In the genomic region with DNA sequence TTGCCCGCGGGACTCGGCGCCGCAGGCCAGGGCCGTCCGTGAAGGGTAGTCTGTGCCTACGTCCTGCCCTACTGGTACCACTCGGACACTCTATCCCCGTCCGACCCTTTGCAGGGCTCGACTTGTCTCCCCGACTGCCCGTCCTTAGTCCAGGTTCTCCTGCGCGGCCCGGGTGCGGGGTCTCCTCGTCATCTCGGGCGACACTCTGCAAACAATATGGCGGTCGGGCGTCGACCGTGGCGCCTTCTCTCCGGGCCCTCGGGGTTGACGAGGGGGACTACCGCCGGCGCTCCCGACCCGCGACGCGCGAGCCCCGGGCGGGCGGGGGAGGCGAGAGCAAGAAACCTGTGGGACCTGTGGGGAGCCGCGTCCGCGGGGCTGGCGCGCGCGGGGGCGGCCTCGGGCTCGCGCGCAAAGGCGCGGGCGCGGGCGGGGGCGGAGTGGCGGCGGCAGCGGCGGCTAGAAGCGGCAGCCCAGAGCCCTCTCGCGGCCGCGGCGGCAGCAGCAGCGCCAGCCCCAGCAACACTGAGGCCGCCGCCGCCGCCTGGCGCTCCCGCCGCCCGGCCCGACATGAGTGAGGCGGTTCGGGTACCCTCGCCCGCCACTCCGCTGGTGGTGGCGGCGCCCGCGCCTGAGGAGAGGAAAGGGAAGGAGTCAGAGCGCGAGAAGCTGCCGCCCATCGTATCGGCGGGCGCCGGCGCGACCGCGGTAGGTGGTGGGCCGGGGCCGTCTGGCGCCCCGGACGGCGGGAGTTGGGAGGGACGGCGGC, we compare ENCODE assay signal across 8 cellular contexts. TPM values are rescaled to one million over a fixed set of nuclear protein-coding genes. Genes with fewer than 3 reads are reported as not detected.
DNase-seq lines count a peak whose midpoint lies in the region; ATAC-seq and TF ChIP-seq lines count a peak whose summit lies in the region.

TSS of gene HECTD2 (plus strand) at position 476 of the 769 bp plus-strand sequence. CDS start at position 571, 95 bp downstream.

- no peak for TF ChIP-seq EP300 in ovary (IDR thresholded peaks at IDR 0.05)

- H3K9me3 Mint-ChIP-seq in glutamatergic neuron (ENCODE audit: unreplicated experiment) = peaks cover 7% of the 10 kb centered on the region

- no peaks in the 10 kb centered on the region for H3K9me3 ChIP-seq in DOHH2 (ENCODE audit: control insufficient read depth, insufficient read depth, low read length)
- no peaks in the 10 kb centered on the region for H3K9me3 ChIP-seq in HUES6 (ENCODE audit: control insufficient read depth, insufficient read depth, low read depth, low read length)
- 0 out of 2 replicates have a peak, but pooled peaks cover 3% of the 10 kb centered on the region for H3K9me3 ChIP-seq in SJSA1 (replicated peaks)
- no peaks in the 10 kb centered on the region for H3K9me3 ChIP-seq in ovary
- no peaks in the 10 kb centered on the region for H3K9me3 ChIP-seq in thoracic aorta

- peak within 1 kb of the TSS; percentile 93 for H3K4me2 ChIP-seq in DOHH2 (ENCODE audit: low read length)

- H3K4me3 ChIP-seq in DOHH2 (ENCODE audit: low read length) (peak within 1 kb of the TSS; percentile 93), HUES6 (ENCODE audit: low read depth, low read length) (peak within 1 kb of the TSS; percentile 99), SJSA1 (peak within 1 kb of the TSS; percentile 89), ovary (peak within 1 kb of the TSS; percentile 83), thoracic aorta (peak within 1 kb of the TSS; percentile 89)

- H3K9ac ChIP-seq in HUES6 (ENCODE audit: low read length) = peak within 1 kb of the TSS; percentile 100

- ATAC-seq in GM21447 (IDR thresholded peaks at IDR 0.05; ENCODE audit: unreplicated experiment) = peak; percentile 78
- peak; percentile 75 for ATAC-seq in thoracic aorta (ENCODE audit: insufficient number of reproducible peaks, low FRiP score, low read depth)

- peak within 1 kb of the TSS; percentile 98 for H3K27ac Mint-ChIP-seq in glutamatergic neuron (ENCODE audit: unreplicated experiment)

- H3K36me3 Mint-ChIP-seq in glutamatergic neuron (ENCODE audit: unreplicated experiment) = no peaks in the 10 kb centered on the region

- intact Hi-C loops in ovary (cut with DNase I) = loop anchor here in 2 of 4 donors (5.0 kb wide), 1 partner anchor 222 kb away; the partner anchor contains the start of gene PPP1R3C (in 2 of the 2)

- H3K9me2 ChIP-seq in DOHH2 (replicated peaks; ENCODE audit: control insufficient read depth, low read length) = no peaks in the 10 kb centered on the region

- H3F3A ChIP-seq in DOHH2 (ENCODE audit: control insufficient read depth, insufficient read depth) = peaks cover 6% of the 10 kb centered on the region

- TF ChIP-seq POLR2A in ovary (IDR thresholded peaks at IDR 0.05) = peak; percentile 50

- peaks cover 12% of the 10 kb centered on the region for H3K27me3 Mint-ChIP-seq in glutamatergic neuron (ENCODE audit: unreplicated experiment)

- H3K4me1 ChIP-seq in DOHH2 (ENCODE audit: control insufficient read depth, low read length) (peaks cover 31% of the 10 kb centered on the region), HUES6 (ENCODE audit: control insufficient read depth, insufficient read depth, low read length) (peaks cover 37% of the 10 kb centered on the region), SJSA1 (replicated peaks) (peaks cover 24% of the 10 kb centered on the region), ovary (ENCODE audit: insufficient read depth) (peaks cover 1% of the 10 kb centered on the region), thoracic aorta (ENCODE audit: control insufficient read depth in 1 of 2, low read depth in 2 of 2) (peaks cover 14 to 29% of the 10 kb centered on the region in 2 donors)

- no peaks in the 10 kb centered on the region for H4K20me1 ChIP-seq in DOHH2 (ENCODE audit: control insufficient read depth, insufficient read depth, low read depth, low read length)

- no peaks in the 10 kb centered on the region for H3K27me3 ChIP-seq in DOHH2 (ENCODE audit: control insufficient read depth, low read length)
- H3K27me3 ChIP-seq in HUES6 (ENCODE audit: control insufficient read depth, insufficient read depth, low read length) = no peaks in the 10 kb centered on the region; the same call in 1 of the 2 replicates
- H3K27me3 ChIP-seq in SJSA1 (replicated peaks) = no peaks in the 10 kb centered on the region
- H3K27me3 ChIP-seq in ovary = no peaks in the 10 kb centered on the region
- H3K27me3 ChIP-seq in thoracic aorta (replicated peaks; ENCODE audit: insufficient read depth) = no peaks in the 10 kb centered on the region

- H3K27ac ChIP-seq in DOHH2 (ENCODE audit: low read depth, low read length) (peak within 1 kb of the TSS; percentile 85), HUES6 (ENCODE audit: low read depth, low read length) (peak within 1 kb of the TSS; percentile 99), SJSA1 (peak within 1 kb of the TSS; percentile 98), ovary (peak within 1 kb of the TSS; percentile 100), thoracic aorta (peak within 1 kb of the TSS; percentile 96 to 100)

- DNase-seq in SJSA1 (ENCODE audit: low read depth in 1 of 2, low spot score in 2 of 2) (peak; percentile 79 to 90), glutamatergic neuron (peak; percentile 86), ovary (peak; percentile 80 to 91 (median 86)), thoracic aorta (ENCODE audit: low spot score) (peak; percentile 17)
- peak; percentile 88 for DNase-seq in activated naive CD4-positive, alpha-beta T cell treated with anti-CD3 and anti-CD28 coated beads, Interleukin-2, amount 50 U/mL, for 16 hours

- 0 to 1% (median 1%) methylated on average over 64 to 111 of the region's 111 CpGs for WGBS in ovary, 3 donors

- H3K4me1 Mint-ChIP-seq in glutamatergic neuron (ENCODE audit: low read depth, unreplicated experiment) = peaks cover 14% of the 10 kb centered on the region

- H3K36me3 ChIP-seq in DOHH2 (ENCODE audit: control insufficient read depth, low read length) (0 out of 2 replicates have a peak, but pooled peaks cover 3% of the 10 kb centered on the region), HUES6 (ENCODE audit: control insufficient read depth, insufficient read depth, low read length) (no peaks in the 10 kb centered on the region), SJSA1 (peaks cover 9% of the 10 kb centered on the region), ovary (no peaks in the 10 kb centered on the region), thoracic aorta (no peaks in the 10 kb centered on the region)

- TF ChIP-seq CTCF in DOHH2 (IDR thresholded peaks at IDR 0.05; ENCODE audit: low read depth, low read length, poor library complexity, severe bottlenecking) (no peak), glutamatergic neuron (IDR thresholded peaks at IDR 0.05; ENCODE audit: partially characterized antibody, unreplicated experiment) (no peak), ovary (IDR thresholded peaks at IDR 0.05) (peak in 2 of 3 donors; percentile 53 to 77), thoracic aorta (IDR thresholded peaks at IDR 0.05) (peak; percentile 52)

- peak within 1 kb of the TSS; percentile 93 for H3K4me3 Mint-ChIP-seq in glutamatergic neuron (ENCODE audit: unreplicated experiment)

- H3K79me2 ChIP-seq in DOHH2 (ENCODE audit: control insufficient read depth, low read length) = peaks cover 42% of the 10 kb centered on the region

RNA-seq across cellular contexts. Expression of gene HECTD2, which starts in this region (rescaled TPM):
- total RNA-seq in SJSA1 (2014; rRNA removed; shearing (Covaris generic)) = 12.7 and 19.7 TPM in 2 replicates
- 27.6 TPM for total RNA-seq in glutamatergic neuron (ENCODE audit: unreplicated experiment)
- 10 to 100 TPM; 16.5 to 22.3 (median 20.2) TPM for total RNA-seq in ovary
- 10 to 100 TPM in 1 of 2 donors, 1 to 10 TPM in 1; 8.4 to 10.9 TPM for polyA plus RNA-seq in ovary
- total RNA-seq in thoracic aorta = 10 to 100 TPM; 35.9 to 48.0 TPM

Comparison
In these comparisons a context has a peak if more than half of its experiments do, and no peak if none do; other contexts are left out.
1. Peak in every context shown above with its lines: DNase-seq, ATAC-seq, H3K4me3 ChIP-seq and H3K27ac ChIP-seq.
2. CTCF ChIP-seq: peak in ovary (2 of 3) and thoracic aorta (single experiment); none in DOHH2 (single experiment) and glutamatergic neuron (single experiment).
3. DNase-seq: peak in every context shown above with its lines; median percentile 88 in activated naive CD4-positive, alpha-beta T cell treated with anti-CD3 and anti-CD28 coated beads, Interleukin-2, amount 50 U/mL, for 16 hours; 86 in glutamatergic neuron; 86 in ovary; 84 in SJSA1; 17 in thoracic aorta.